Comparison of ENCODE assay signal across 1 cellular context in genomic region chr2:112139033-112139614, GRCh38.
TF ChIP-seq lines count a peak whose summit lies in the region.

No MANE protein-coding gene starts in this region.

TF ChIP-seq in HepG2, 621 proteins besides CTCF, POLR2A, EP300 and RAD21:
- TF ChIP-seq ARID4A (CRISPR knock-in tag; IDR thresholded peaks at IDR 0.05; ENCODE audit: borderline replicate concordance) (peak; percentile 8; the same call in 1 of the 2 replicates), ZNF280B (CRISPR knock-in tag; IDR thresholded peaks at IDR 0.05; ENCODE audit: borderline replicate concordance) (0 out of 2 replicates have a peak, but pooled peaks have one; percentile 25), ZNF296 (CRISPR knock-in tag; conservative IDR thresholded peaks at IDR 0.05) (peak; percentile 55; the same call in 1 of the 2 replicates), SALL2 (CRISPR knock-in tag; IDR thresholded peaks at IDR 0.05) (peak; percentile 6; the same call in 1 of the 2 replicates), ZFX (CRISPR knock-in tag; IDR thresholded peaks at IDR 0.05; ENCODE audit: low read depth) (peak; percentile 35), ZMYM4 (CRISPR knock-in tag; IDR thresholded peaks at IDR 0.05) (peak; percentile 40; the same call in 1 of the 2 replicates), ZFP90 (CRISPR knock-in tag; IDR thresholded peaks at IDR 0.05; ENCODE audit: borderline replicate concordance) (0 out of 2 replicates have a peak, but pooled peaks have one; percentile 19), ZNF275 (CRISPR knock-in tag; IDR thresholded peaks at IDR 0.05; ENCODE audit: borderline replicate concordance) (0 out of 2 replicates have a peak, but pooled peaks have one; percentile 37), SPEN (CRISPR knock-in tag; IDR thresholded peaks at IDR 0.05; ENCODE audit: low read depth) (0 out of 2 replicates have a peak, but pooled peaks have one; percentile 21), ZNF746 (CRISPR knock-in tag; IDR thresholded peaks at IDR 0.05) (0 out of 2 replicates have a peak, but pooled peaks have one; percentile 81)
